ENCODE assay signal across 17 cellular contexts in genomic region chr17:70527364-70527888, GRCh38.
DNase-seq lines count a peak whose midpoint lies in the region; ATAC-seq and TF ChIP-seq lines count a peak whose summit lies in the region.
"Had no signal": no experiment of that assay in that cellular context is flagged by ENCODE, and none has a peak within 500 bp of the region (broad histone marks: within the 10 kb centered on the region; RNA-seq: fewer than 3 reads in every experiment).

No MANE protein-coding gene starts in this region.

- ATAC-seq in HG02885 (IDR thresholded peaks at IDR 0.05; ENCODE audit: poor library complexity, unreplicated experiment) = peak; percentile 85
- peak; percentile 90 for ATAC-seq in left ventricle myocardium superior
- ATAC-seq in GM18519 (IDR thresholded peaks at IDR 0.05; ENCODE audit: low FRiP score, unreplicated experiment) = no peak
- ATAC-seq: activated CD8-positive, alpha-beta T cell treated with anti-CD3 and anti-CD28 coated beads, Interleukin-2, amount 10 ng/mL, durations not matched to agents 7 days and 5 days; stimulated activated naive CD8-positive, alpha-beta T cell treated with anti-CD3 and anti-CD28 coated beads, Interleukin-15, amount 100 ng/mL, for 72 hours had no signal

- TF ChIP-seq POLR2A in spleen (IDR thresholded peaks at IDR 0.05) = no peak
- no peak for TF ChIP-seq POLR2A in esophagus squamous epithelium (IDR thresholded peaks at IDR 0.05)

- DNase-seq in SIG-M5 (lab: John Stamatoyannopoulos, UW) (peak; percentile 90), left ventricle myocardium superior (no peak), spleen (no peak), germinal center (ENCODE audit: low spot score) (no peak), esophagus squamous epithelium (lab: John Stamatoyannopoulos, UW) (no peak), substantia nigra (lab: John Stamatoyannopoulos, UW) (no peak)
- DNase-seq: activated CD8-positive, alpha-beta T cell treated with anti-CD3 and anti-CD28 coated beads, Interleukin-2, amount 10 ng/mL, durations not matched to agents 7 days and 5 days; C1 segment of cervical spinal cord; cerebellar nuclear complex; foreskin melanocyte; nucleus accumbens; stimulated activated naive CD8-positive, alpha-beta T cell treated with anti-CD3 and anti-CD28 coated beads, Interleukin-15, amount 100 ng/mL, for 72 hours had no signal

- H3K4me1 ChIP-seq in spleen (peaks cover 0 to 12% (median 1%) of the 10 kb centered on the region in 6 donors), esophagus squamous epithelium (no peaks in the 10 kb centered on the region)
- H3K4me1 ChIP-seq: adrenal gland, SJSA1 had no signal

- no peaks in the 10 kb centered on the region for H3K36me3 ChIP-seq in spleen
- no peaks in the 10 kb centered on the region for H3K36me3 ChIP-seq in esophagus squamous epithelium
- H3K36me3 ChIP-seq: adrenal gland, SJSA1 had no signal

- intact Hi-C loops in left ventricle myocardium superior (cut with micrococcal nuclease) (no loop called here), spleen (cut with DNase I; ENCODE audit: low total_unique reads) (no loop called here), esophagus squamous epithelium (cut with DNase I) (no loop called here)

- H3K27me3 ChIP-seq in spleen (replicated peaks in 1 of 7) = no peaks in the 10 kb centered on the region
- H3K27me3 ChIP-seq in esophagus squamous epithelium = no peaks in the 10 kb centered on the region
- H3K27me3 ChIP-seq: adrenal gland, SJSA1 had no signal

- H3K27ac ChIP-seq in spleen = peak overlapping the region in 5 of 8 donors; percentile 11 to 75 (median 46)
- H3K27ac ChIP-seq in esophagus squamous epithelium = no peak overlapping the region
- H3K27ac ChIP-seq in substantia nigra (ENCODE audit: low read depth, low read length, poor library complexity, severe bottlenecking) = no peak overlapping the region
- H3K27ac ChIP-seq: adrenal gland, SJSA1 had no signal

- TF ChIP-seq CTCF in spleen (IDR thresholded peaks at IDR 0.05 in 8 of 11, conservative IDR thresholded peaks at IDR 0.05 in 3 of 11) (no peak), esophagus squamous epithelium (IDR thresholded peaks at IDR 0.05) (no peak)

- H3K9me3 ChIP-seq in spleen = no peaks in the 10 kb centered on the region
- no peaks in the 10 kb centered on the region for H3K9me3 ChIP-seq in esophagus squamous epithelium
- H3K9me3 ChIP-seq: adrenal gland, SJSA1 had no signal

- H3K4me3 ChIP-seq in spleen (no peak overlapping the region), esophagus squamous epithelium (no peak overlapping the region)
- H3K4me3 ChIP-seq: adrenal gland, SJSA1, smooth muscle cell had no signal

- WGBS in spleen, 5 donors = 28 to 44% (median 29%) methylated on average over 3 of the region's 3 CpGs
- 64 to 69% methylated on average over 3 of the region's 3 CpGs for WGBS in esophagus squamous epithelium, 2 donors

Comparison
In these comparisons a context has a peak if more than half of its experiments do, and no peak if none do; other contexts are left out.
1. H3K27ac ChIP-seq: peak in spleen (5 of 8); none in esophagus squamous epithelium (0 of 4) and substantia nigra (single experiment).